ENCODE assay signal across 19 cellular contexts in genomic region chr6:37920667-37921066, GRCh38.
DNase-seq lines count a peak whose midpoint lies in the region; ATAC-seq, FAIRE-seq and TF ChIP-seq lines count a peak whose summit lies in the region.
"Had no signal": no experiment of that assay in that cellular context is flagged by ENCODE, and none has a peak within 500 bp of the region (broad histone marks: within the 10 kb centered on the region; RNA-seq: fewer than 3 reads in every experiment).

No MANE protein-coding gene starts in this region.

- no peak for TF ChIP-seq RAD21 in H1 (IDR thresholded peaks at IDR 0.05 in 1 of 2, conservative IDR thresholded peaks at IDR 0.05 in 1 of 2; ENCODE audit: low read depth in 2 of 2, low read length in 2 of 2)

- no peaks in the 10 kb centered on the region for H3K9me3 Mint-ChIP-seq in HFFc6
- H3K9me3 Mint-ChIP-seq: T-cell had no signal

- WGBS in H1 (ENCODE audit: extremely low coverage in 1 of 2, insufficient coverage in 1 of 2, insufficient read length in 1 of 2, insufficient replicate concordance in 2 of 2, low coverage in 1 of 2, low lambda C conversion rate in 2 of 2, missing lambda C conversion rate in 1 of 2), 2 experiments = 33% methylated on average over 2 of the region's 2 CpGs; no CpG with 5 or more reads in 1 of the 2 experiments

- H2AK5ac ChIP-seq in H1 (ENCODE audit: low read depth, low read length) = no peak overlapping the region

- no peak overlapping the region for H3K4me3 ChIP-seq in H1 (ENCODE audit: extremely low read depth in 1 of 4, insufficient read depth in 2 of 4, low read depth in 3 of 4, low read length in 4 of 4)
- H3K4me3 ChIP-seq in mucosa of descending colon = no peak overlapping the region
- H3K4me3 ChIP-seq: GM12878, tibial nerve had no signal

- DNase-seq in HFFc6 (no peak), NCI-H2081 treated with DMSO at 0.1 percent for 48 hours (lab: John Stamatoyannopoulos, UW) (peak; percentile 44), H1 (ENCODE audit: low read depth in 1 of 2, low spot score in 2 of 2) (no peak), mucosa of descending colon (no peak), DMS114 treated with DMSO at 0.1 percent for 48 hours (lab: John Stamatoyannopoulos, UW; ENCODE audit: unreplicated experiment) (no peak)
- DNase-seq in activated effector memory CD4-positive, alpha-beta T cell treated with anti-CD3 and anti-CD28 coated beads, Interleukin-2, amount 50 U/mL, for 16 hours = no peak
- DNase-seq: activated CD4-positive, CD25-positive, alpha-beta regulatory T cell treated with anti-CD3 and anti-CD28 coated beads, Interleukin-2, amount 50 U/mL, for 72 hours; activated CD8-positive, alpha-beta memory T cell treated with anti-CD3 and anti-CD28 coated beads, Interleukin-2, amount 50 U/mL, for 48 hours; activated naive CD8-positive, alpha-beta T cell treated with anti-CD3 and anti-CD28 coated beads, Interleukin-2, amount 50 U/mL, for 24 hours; C1 segment of cervical spinal cord; cerebellar nuclear complex; EL; kidney glomerular epithelial cell; NCI-H446 treated with DMSO at 0.1 percent for 48 hours; T-cell had no signal

- no peak overlapping the region for H2BK5ac ChIP-seq in H1 (ENCODE audit: low read depth, low read length)

- no peaks in the 10 kb centered on the region for H3K36me3 Mint-ChIP-seq in HFFc6 (ENCODE audit: low read depth)

- H2BK120ac ChIP-seq in H1 (replicated peaks; ENCODE audit: low read depth, low read length) = no peak overlapping the region

- H2BK20ac ChIP-seq in H1 (ENCODE audit: low read length) = no peak overlapping the region

- H3K79me2 ChIP-seq in H1 (ENCODE audit: control insufficient read depth in 1 of 2, insufficient read depth in 2 of 2, low read length in 2 of 2) = peaks cover 0 to 69% of the 10 kb centered on the region in 2 experiments; a peak in 3 of 4 replicates

- no peak overlapping the region for H3K18ac ChIP-seq in H1 (ENCODE audit: extremely low read depth, low read length)

- no peaks in the 10 kb centered on the region for H3K27me3 ChIP-seq in H1 (replicated peaks in 1 of 4; ENCODE audit: control insufficient read depth in 3 of 4, extremely low read depth in 1 of 4, insufficient read depth in 3 of 4, low read length in 3 of 4)
- H3K27me3 ChIP-seq: tibial nerve had no signal

- H3K79me1 ChIP-seq in H1 (ENCODE audit: low read depth, low read length) = peaks cover 2% of the 10 kb centered on the region; the same call in 1 of the 2 replicates

- peaks cover 0 to 2% of the 10 kb centered on the region in 2 experiments for H4K20me1 ChIP-seq in H1 (replicated peaks in 1 of 2; ENCODE audit: control insufficient read depth in 1 of 2, insufficient read depth in 2 of 2, low read length in 2 of 2)

- TF ChIP-seq CTCF in HFFc6 (IDR thresholded peaks at IDR 0.05) (no peak), H1 (IDR thresholded peaks at IDR 0.05; ENCODE audit: control extremely low read depth in 1 of 3, insufficient read depth in 1 of 3, low read depth in 1 of 3, low read length in 3 of 3) (no peak), mucosa of descending colon (IDR thresholded peaks at IDR 0.05) (no peak)

- H3K14ac ChIP-seq in H1 (ENCODE audit: insufficient read length) = no peak overlapping the region

- H3K56ac ChIP-seq in H1 (replicated peaks; ENCODE audit: insufficient read length, low read depth, low read length) = no peak overlapping the region

- 0 out of 4 replicates have a peak overlapping the region, but pooled peaks of 1 of the 2 experiments have one; percentile 23 for H3K4me2 ChIP-seq in H1 (ENCODE audit: insufficient read depth in 1 of 2, low read depth in 2 of 2, low read length in 2 of 2)

- no peaks in the 10 kb centered on the region; the same call in 1 of the 2 replicates for H3K27me3 Mint-ChIP-seq in HFFc6 (ENCODE audit: insufficient read depth)
- H3K27me3 Mint-ChIP-seq: activated naive CD8-positive, alpha-beta T cell treated with anti-CD3 and anti-CD28 coated beads, Interleukin-2, amount 50 U/mL, for 24 hours; T-cell had no signal

- no peaks in the 10 kb centered on the region for H3K23me2 ChIP-seq in H1 (ENCODE audit: low read depth, low read length)

- H3K27ac ChIP-seq in H1 (ENCODE audit: low read depth, low read length) = no peak overlapping the region
- H3K27ac ChIP-seq: tibial nerve had no signal

- peaks cover 44% of the 10 kb centered on the region for H3K4me1 Mint-ChIP-seq in HFFc6 (ENCODE audit: low read depth)

- TF ChIP-seq POLR2A in H1 (IDR thresholded peaks at IDR 0.05; ENCODE audit: control extremely low read depth in 1 of 2, low read depth in 2 of 2, low read length in 2 of 2) = no peak

- CTCF ChIA-PET in H1 (lab: Charles Lee; ENCODE audit: partially characterized antibody) = interaction anchor here (0.9 kb wide), 1 partner anchor 16 kb away, joined by 3 read pairs; no protein-coding TSS in a partner anchor

- no peak overlapping the region for H3K4me3 Mint-ChIP-seq in HFFc6
- H3K4me3 Mint-ChIP-seq: activated naive CD8-positive, alpha-beta T cell treated with anti-CD3 and anti-CD28 coated beads, Interleukin-2, amount 50 U/mL, for 24 hours; T-cell had no signal

- no peak overlapping the region for H4K91ac ChIP-seq in H1 (replicated peaks; ENCODE audit: insufficient read length, low read length)

- ATAC-seq in mucosa of descending colon = peak; percentile 65
- ATAC-seq in GM18520 (IDR thresholded peaks at IDR 0.05; ENCODE audit: unreplicated experiment) = no peak
- ATAC-seq in GM21717 (IDR thresholded peaks at IDR 0.05; ENCODE audit: unreplicated experiment) = no peak
- ATAC-seq: activated naive CD8-positive, alpha-beta T cell treated with anti-CD3 and anti-CD28 coated beads, Interleukin-2, amount 50 U/mL, for 24 hours; GM12878; T-cell had no signal

- POLR2A ChIA-PET in H1 (lab: Charles Lee; ENCODE audit: partially characterized antibody) = no interaction called here

- H3K4me1 ChIP-seq in H1 (replicated peaks in 1 of 4; ENCODE audit: control insufficient read depth in 3 of 4, insufficient read depth in 4 of 4, low read length in 3 of 4) (peaks cover 0 to 4% (median 2%) of the 10 kb centered on the region in 4 experiments; a peak in 2 of 7 replicates), mucosa of descending colon (ENCODE audit: low read depth) (peaks cover 5% of the 10 kb centered on the region)

- no peak overlapping the region for H3K9ac ChIP-seq in H1 (replicated peaks in 1 of 4; ENCODE audit: extremely low read depth in 1 of 4, low read depth in 3 of 4, low read length in 3 of 4)

- H2BK15ac ChIP-seq in H1 (ENCODE audit: low read length) = no peak overlapping the region

- intact Hi-C loops in mucosa of descending colon (cut with DNase I, micrococcal nuclease) = no loop called here

- peak; percentile 58 for FAIRE-seq in H1 (lab: Jason Lieb, UNC)
- FAIRE-seq: GM12878 had no signal

- no peaks in the 10 kb centered on the region for H3K36me3 ChIP-seq in H1 (ENCODE audit: control insufficient read depth in 2 of 4, insufficient read depth in 4 of 4, low read length in 3 of 4)
- H3K36me3 ChIP-seq in mucosa of descending colon (ENCODE audit: low read depth) = no peaks in the 10 kb centered on the region

- no peak overlapping the region for H2AFZ ChIP-seq in H1 (ENCODE audit: low read length)

- H3K9me3 ChIP-seq in H1 (ENCODE audit: insufficient read depth in 2 of 2, low read depth in 1 of 2, low read length in 1 of 2) (no peaks in the 10 kb centered on the region), mucosa of descending colon (no peaks in the 10 kb centered on the region)
- H3K9me3 ChIP-seq: tibial nerve had no signal

- H4K5ac ChIP-seq in H1 (ENCODE audit: insufficient read length, low read depth, low read length) = no peak overlapping the region

- H2BK12ac ChIP-seq in H1 (ENCODE audit: low read depth, low read length) = no peak overlapping the region

- no peak overlapping the region for H3K23ac ChIP-seq in H1 (ENCODE audit: insufficient read length)

- no peak overlapping the region for H3K4ac ChIP-seq in H1 (replicated peaks; ENCODE audit: insufficient read length, low read depth, low read length)

- H3K27ac Mint-ChIP-seq in HFFc6 = peak overlapping the region; percentile 25
- H3K27ac Mint-ChIP-seq: activated naive CD8-positive, alpha-beta T cell treated with anti-CD3 and anti-CD28 coated beads, Interleukin-2, amount 50 U/mL, for 24 hours; T-cell had no signal

- no peak for TF ChIP-seq EP300 in H1 (IDR thresholded peaks at IDR 0.05; ENCODE audit: borderline replicate concordance in 1 of 2, low read depth in 2 of 2, low read length in 2 of 2)

- no peak overlapping the region for H4K8ac ChIP-seq in H1 (ENCODE audit: extremely low read depth, insufficient read depth, low read length)

TF ChIP-seq in H1, 55 proteins besides CTCF, POLR2A, EP300 and RAD21:
- TF ChIP-seq YY1 (IDR thresholded peaks at IDR 0.05; ENCODE audit: low read depth, low read length) (no peak), CBX5 (IDR thresholded peaks at IDR 0.05; ENCODE audit: low read depth, low read length) (no peak), RXRA (IDR thresholded peaks at IDR 0.05; ENCODE audit: insufficient read depth, low read depth, low read length) (no peak), SIX5 (IDR thresholded peaks at IDR 0.05; ENCODE audit: low read depth, low read length) (no peak), BACH1 (IDR thresholded peaks at IDR 0.05; ENCODE audit: low read length) (no peak), CREB1 (IDR thresholded peaks at IDR 0.05) (no peak)
